7 cellular contexts compared by ENCODE assay signal in the genomic region with DNA sequence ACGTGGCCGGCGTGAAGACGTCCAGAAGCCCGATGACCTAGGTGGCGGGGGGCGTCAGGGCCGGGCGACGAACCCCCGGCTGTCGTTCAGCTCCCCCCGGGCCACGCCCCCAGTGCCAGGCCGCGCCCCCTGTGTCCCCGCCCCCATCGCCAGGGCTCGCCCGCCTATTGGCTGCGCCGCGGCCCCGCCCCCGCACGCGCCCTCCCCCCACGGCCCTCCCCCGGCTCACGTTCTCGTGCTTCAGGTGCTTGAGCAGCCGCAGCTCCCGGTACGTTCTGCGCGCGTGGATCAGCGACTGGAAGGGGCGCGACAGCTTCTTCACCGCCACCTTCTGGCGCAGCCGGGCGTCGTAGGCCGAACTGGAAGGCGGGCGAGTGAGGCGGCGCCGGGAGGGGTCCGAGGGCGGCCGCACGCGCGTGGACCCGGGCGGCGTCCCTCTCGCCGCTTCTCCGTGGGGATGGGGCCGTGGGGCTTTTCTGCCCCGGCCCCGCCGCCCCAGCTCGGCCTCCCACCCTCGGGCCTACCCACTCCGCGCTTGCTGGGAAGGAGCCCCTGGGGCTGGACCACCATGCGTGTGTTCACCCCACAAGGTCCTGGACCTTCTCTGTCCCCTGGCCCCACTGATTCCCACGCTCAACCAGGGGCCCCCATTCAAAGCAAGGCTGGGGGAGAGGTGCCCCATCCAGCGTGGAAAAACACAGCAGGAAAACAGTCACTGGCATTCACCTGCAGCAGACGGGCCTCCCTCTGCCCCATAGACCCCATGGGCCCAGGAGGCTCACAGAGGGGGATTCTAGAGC. TPM values are rescaled to one million over a fixed set of nuclear protein-coding genes. Genes with fewer than 3 reads are reported as not detected.
DNase-seq lines count a peak whose midpoint lies in the region; ATAC-seq and TF ChIP-seq lines count a peak whose summit lies in the region.

No MANE protein-coding gene starts in this region.

- no peaks in the 10 kb centered on the region for H3K79me2 ChIP-seq in HCT116 (ENCODE audit: insufficient read depth, low read length)

- H3K4me1 ChIP-seq in HCT116 (ENCODE audit: control insufficient read depth in 1 of 2, insufficient read depth in 2 of 2, low read length in 2 of 2): peaks cover 34 to 48% of the 10 kb centered on the region in 2 experiments

- no peaks in the 10 kb centered on the region for H3K9me2 ChIP-seq in HCT116 (ENCODE audit: insufficient read depth)

- peak overlapping the region; percentile 51; the same call in 1 of the 2 replicates for H3K27ac ChIP-seq in HCT116 (ENCODE audit: low read depth, low read length)

- H3K4me3 ChIP-seq in HCT116 (replicated peaks in 1 of 2; ENCODE audit: low read depth in 1 of 2, low read length in 2 of 2): no peak overlapping the region
- peak overlapping the region; percentile 62 for H3K4me3 ChIP-seq in fibroblast of the aortic adventitia (ENCODE audit: low read depth, low read length)

- H3K9me3 Mint-ChIP-seq in activated T-cell treated with anti-CD3 and anti-CD28 coated beads, Interleukin-2, amount 50 U/mL, for 24 hours: no peaks in the 10 kb centered on the region

- TF ChIP-seq CTCF in HCT116 (IDR thresholded peaks at IDR 0.05 in 2 of 3, conservative IDR thresholded peaks at IDR 0.05 in 1 of 3; ENCODE audit: borderline replicate concordance in 1 of 3, insufficient read depth in 1 of 3, low read depth in 2 of 3, low read length in 2 of 3) (no peak), fibroblast of the aortic adventitia (IDR thresholded peaks at IDR 0.05; ENCODE audit: insufficient read depth, low read length) (peak; percentile 18)

- CTCF ChIA-PET in HCT116 (lab: Charles Lee): no interaction called here

- H3K9ac ChIP-seq in HCT116 (ENCODE audit: low read length): no peak overlapping the region

- no peaks in the 10 kb centered on the region for H4K20me1 ChIP-seq in HCT116 (ENCODE audit: insufficient read depth)

- no peak overlapping the region for H3K4me2 ChIP-seq in HCT116 (ENCODE audit: low read length)

- H3K9me3 ChIP-seq in HCT116 (ENCODE audit: control insufficient read depth in 1 of 2, insufficient read depth in 1 of 2, low read depth in 1 of 2, low read length in 2 of 2): no peaks in the 10 kb centered on the region

- POLR2A ChIA-PET in HCT116 (lab: Charles Lee): no interaction called here

- ATAC-seq in HCT116 (no peak), GM21360 (IDR thresholded peaks at IDR 0.05; ENCODE audit: unreplicated experiment) (no peak), GM18517 (IDR thresholded peaks at IDR 0.05; ENCODE audit: unreplicated experiment) (no peak)

- no peaks in the 10 kb centered on the region for H3K27me3 ChIP-seq in HCT116 (ENCODE audit: insufficient read depth, low read length)

- H3K4me3 Mint-ChIP-seq in activated T-cell treated with anti-CD3 and anti-CD28 coated beads, Interleukin-2, amount 50 U/mL, for 24 hours: no peak overlapping the region

- intact Hi-C loops in HCT116 (cut with micrococcal nuclease): no loop called here

- RAD21 ChIA-PET in HCT116 (lab: Charles Lee; ENCODE audit: low non-redundant PET in 1 of 2, low total read pairs in 2 of 2, uncharacterized antibody in 2 of 2, unreplicated experiment in 2 of 2): no interaction called here

- TF ChIP-seq RAD21 in HCT116 (IDR thresholded peaks at IDR 0.05; ENCODE audit: low read depth): no peak

- H3K36me3 Mint-ChIP-seq in activated T-cell treated with anti-CD3 and anti-CD28 coated beads, Interleukin-2, amount 50 U/mL, for 24 hours (ENCODE audit: low read depth): no peaks in the 10 kb centered on the region

- DNase-seq in HCT116 (ENCODE audit: low read depth, low spot score) (no peak), fibroblast of the aortic adventitia (ENCODE audit: low read depth) (peak; percentile 43), retina (peak; percentile 51), NCI-H2196 treated with DMSO at 0.1 percent for 48 hours (lab: John Stamatoyannopoulos, UW; ENCODE audit: unreplicated experiment) (no peak)
- DNase-seq in activated T-cell treated with anti-CD3 and anti-CD28 coated beads, Interleukin-2, amount 50 U/mL, for 24 hours: peak; percentile 66

- no peak overlapping the region for H3K27ac Mint-ChIP-seq in activated T-cell treated with anti-CD3 and anti-CD28 coated beads, Interleukin-2, amount 50 U/mL, for 24 hours

- no peak for TF ChIP-seq POLR2A in HCT116 (IDR thresholded peaks at IDR 0.05; ENCODE audit: borderline replicate concordance, extremely low read depth, insufficient read depth, insufficient read length)

- no peaks in the 10 kb centered on the region for H3K36me3 ChIP-seq in HCT116 (ENCODE audit: control insufficient read depth in 1 of 2, insufficient read depth in 2 of 2, low read length in 2 of 2)

- peaks cover 17% of the 10 kb centered on the region for H3K4me1 Mint-ChIP-seq in activated T-cell treated with anti-CD3 and anti-CD28 coated beads, Interleukin-2, amount 50 U/mL, for 24 hours (ENCODE audit: low read depth)

- BruUV-seq in HCT116 (replicated peaks; lab: Mats Ljungman, UMichigan): no TSS peak

- H2AFZ ChIP-seq in HCT116 (ENCODE audit: low read depth, low read length, poor library complexity, severe bottlenecking): no peak overlapping the region

- H3K27me3 Mint-ChIP-seq in activated T-cell treated with anti-CD3 and anti-CD28 coated beads, Interleukin-2, amount 50 U/mL, for 24 hours: peaks cover 24% of the 10 kb centered on the region

TF ChIP-seq in HCT116, 20 proteins besides CTCF, POLR2A, EP300 and RAD21:
- no peak for TF ChIP-seq EZH2 (IDR thresholded peaks at IDR 0.05)
- no peak for TF ChIP-seq FOSL1 (IDR thresholded peaks at IDR 0.05; ENCODE audit: low read depth)
- TF ChIP-seq JUND (IDR thresholded peaks at IDR 0.05): no peak
- TF ChIP-seq, protein P1, sequence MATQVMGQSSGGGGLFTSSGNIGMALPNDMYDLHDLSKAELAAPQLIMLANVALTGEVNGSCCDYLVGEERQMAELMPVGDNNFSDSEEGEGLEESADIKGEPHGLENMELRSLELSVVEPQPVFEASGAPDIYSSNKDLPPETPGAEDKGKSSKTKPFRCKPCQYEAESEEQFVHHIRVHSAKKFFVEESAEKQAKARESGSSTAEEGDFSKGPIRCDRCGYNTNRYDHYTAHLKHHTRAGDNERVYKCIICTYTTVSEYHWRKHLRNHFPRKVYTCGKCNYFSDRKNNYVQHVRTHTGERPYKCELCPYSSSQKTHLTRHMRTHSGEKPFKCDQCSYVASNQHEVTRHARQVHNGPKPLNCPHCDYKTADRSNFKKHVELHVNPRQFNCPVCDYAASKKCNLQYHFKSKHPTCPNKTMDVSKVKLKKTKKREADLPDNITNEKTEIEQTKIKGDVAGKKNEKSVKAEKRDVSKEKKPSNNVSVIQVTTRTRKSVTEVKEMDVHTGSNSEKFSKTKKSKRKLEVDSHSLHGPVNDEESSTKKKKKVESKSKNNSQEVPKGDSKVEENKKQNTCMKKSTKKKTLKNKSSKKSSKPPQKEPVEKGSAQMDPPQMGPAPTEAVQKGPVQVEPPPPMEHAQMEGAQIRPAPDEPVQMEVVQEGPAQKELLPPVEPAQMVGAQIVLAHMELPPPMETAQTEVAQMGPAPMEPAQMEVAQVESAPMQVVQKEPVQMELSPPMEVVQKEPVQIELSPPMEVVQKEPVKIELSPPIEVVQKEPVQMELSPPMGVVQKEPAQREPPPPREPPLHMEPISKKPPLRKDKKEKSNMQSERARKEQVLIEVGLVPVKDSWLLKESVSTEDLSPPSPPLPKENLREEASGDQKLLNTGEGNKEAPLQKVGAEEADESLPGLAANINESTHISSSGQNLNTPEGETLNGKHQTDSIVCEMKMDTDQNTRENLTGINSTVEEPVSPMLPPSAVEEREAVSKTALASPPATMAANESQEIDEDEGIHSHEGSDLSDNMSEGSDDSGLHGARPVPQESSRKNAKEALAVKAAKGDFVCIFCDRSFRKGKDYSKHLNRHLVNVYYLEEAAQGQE (IDR thresholded peaks at IDR 0.05; ENCODE audit: low read depth): no peak
- TF ChIP-seq POLR2AphosphoS5 (IDR thresholded peaks at IDR 0.05; ENCODE audit: low read depth, low read length): no peak
- TF ChIP-seq CBX3 (IDR thresholded peaks at IDR 0.05; ENCODE audit: low read depth): no peak
- TF ChIP-seq, protein P2, sequence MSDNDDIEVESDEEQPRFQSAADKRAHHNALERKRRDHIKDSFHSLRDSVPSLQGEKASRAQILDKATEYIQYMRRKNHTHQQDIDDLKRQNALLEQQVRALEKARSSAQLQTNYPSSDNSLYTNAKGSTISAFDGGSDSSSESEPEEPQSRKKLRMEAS (IDR thresholded peaks at IDR 0.05): no peak
- no peak for TF ChIP-seq EZH2phosphoT487 (IDR thresholded peaks at IDR 0.05; ENCODE audit: borderline replicate concordance)
TF ChIP-seq in HCT116: peak in this region for 0.

RNA-seq across cellular contexts. Expression of gene MAPK11, which starts 2.4 kb away (rescaled TPM):
- total RNA-seq in HCT116 (2021; ENCODE audit: unreplicated experiment) (19.3 TPM), fibroblast of the aortic adventitia (ENCODE audit: low replicate concordance) (3.0 and 5.8 TPM in 2 replicates)
- polyA plus RNA-seq in HCT116 (2012): 15.7 and 17.2 TPM in 2 replicates

RNA-seq across cellular contexts. Expression of gene MAPK12, which starts 6.3 kb away (rescaled TPM):
- total RNA-seq in HCT116 (2021; ENCODE audit: unreplicated experiment): 86.7 TPM
- 61.5 and 61.8 TPM in 2 replicates for polyA plus RNA-seq in HCT116 (2012)
- total RNA-seq in fibroblast of the aortic adventitia (ENCODE audit: low replicate concordance): 28.0 and 35.5 TPM in 2 replicates

RNA-seq across cellular contexts. Expression of gene HDAC10, which starts 16.7 kb away (rescaled TPM):
- total RNA-seq in HCT116 (2021; ENCODE audit: unreplicated experiment) (67.5 TPM), fibroblast of the aortic adventitia (ENCODE audit: low replicate concordance) (15.4 and 26.7 TPM in 2 replicates)
- 45.5 and 52.0 TPM in 2 replicates for polyA plus RNA-seq in HCT116 (2012)

RNA-seq across cellular contexts. Expression of gene TUBGCP6, which starts 23.0 kb away (rescaled TPM):
- total RNA-seq in HCT116 (2021; ENCODE audit: unreplicated experiment) (38.6 TPM), fibroblast of the aortic adventitia (ENCODE audit: low replicate concordance) (23.6 and 39.7 TPM in 2 replicates)
- polyA plus RNA-seq in HCT116 (2012): 27.0 and 29.9 TPM in 2 replicates

RNA-seq across cellular contexts. Expression of gene PLXNB2, which starts 39.7 kb away (rescaled TPM):
- 236 TPM for total RNA-seq in HCT116 (2021; ENCODE audit: unreplicated experiment)
- polyA plus RNA-seq in HCT116 (2012): 192 and 208 TPM in 2 replicates
- 130 and 218 TPM in 2 replicates for total RNA-seq in fibroblast of the aortic adventitia (ENCODE audit: low replicate concordance)

Comparison
In these comparisons a context has a peak if more than half of its experiments do, and no peak if none do; other contexts are left out.
1. DNase-seq: peak in activated T-cell treated with anti-CD3 and anti-CD28 coated beads, Interleukin-2, amount 50 U/mL, for 24 hours (single experiment), fibroblast of the aortic adventitia (single experiment) and retina (single experiment); none in HCT116 (single experiment) and NCI-H2196 treated with DMSO at 0.1 percent for 48 hours (single experiment).